8 cellular contexts compared by ENCODE assay signal in genomic region chr22:32204856-32205722, GRCh38. TPM values are rescaled to one million over a fixed set of nuclear protein-coding genes. Genes with fewer than 3 reads are reported as not detected.
DNase-seq lines count a peak whose midpoint lies in the region; ATAC-seq and TF ChIP-seq lines count a peak whose summit lies in the region.

TSS of gene RFPL2 (minus strand) at chr22:32205073. CDS start at chr22:32202451, 2,622 bp downstream.

- DNase-seq in CD14-positive monocyte (ENCODE audit: low spot score) (no peak), SW480 (ENCODE audit: low spot score) (peak; percentile 76), ecto neural progenitor cell (ENCODE audit: low spot score) (peak; percentile 85), midbrain (lab: John Stamatoyannopoulos, UW) (peak; percentile 23), NCI-H2081 treated with DMSO at 0.1 percent for 48 hours (lab: John Stamatoyannopoulos, UW) (no peak), 8988T (no peak)

- peaks cover 0 to 8% (median 2%) of the 10 kb centered on the region in 7 donors for H3K9me3 Mint-ChIP-seq in CD14-positive monocyte

- no peaks in the 10 kb centered on the region for H3K36me3 ChIP-seq in HUES6 (ENCODE audit: control insufficient read depth, insufficient read depth, low read length)

- no peak for TF ChIP-seq CTCF in CD14-positive monocyte (IDR thresholded peaks at IDR 0.05)

- no peak for ATAC-seq in GM21423 (IDR thresholded peaks at IDR 0.05; ENCODE audit: unreplicated experiment)

- peaks cover 0 to 5% of the 10 kb centered on the region in 2 donors for H3K36me3 Mint-ChIP-seq in CD14-positive monocyte

- peaks cover 50% of the 10 kb centered on the region for H3K4me1 Mint-ChIP-seq in CD14-positive monocyte

- H3K27me3 Mint-ChIP-seq in CD14-positive monocyte (ENCODE audit: low read depth in 3 of 3), result peaks cover 26 to 51% (median 44%) of the 10 kb centered on the region in 3 donors

- H3K4me1 ChIP-seq in HUES6 (ENCODE audit: control insufficient read depth, insufficient read depth, low read length), result peaks cover 13% of the 10 kb centered on the region

- no peak within 1 kb of the TSS for H3K27ac ChIP-seq in HUES6 (ENCODE audit: low read depth, low read length)

- H3K27ac Mint-ChIP-seq in CD14-positive monocyte, result no peak within 1 kb of the TSS

- H3K9ac ChIP-seq in HUES6 (ENCODE audit: low read length), result peak within 1 kb of the TSS; percentile 5

- H3K9me3 ChIP-seq in HUES6 (ENCODE audit: control insufficient read depth, insufficient read depth, low read depth, low read length), result no peaks in the 10 kb centered on the region

- peaks cover 43% of the 10 kb centered on the region for H3K27me3 ChIP-seq in HUES6 (ENCODE audit: control insufficient read depth, insufficient read depth, low read length)

- intact Hi-C loops in CD14-positive monocyte (cut with micrococcal nuclease), result loop anchor here (5.0 kb wide), 2 partner anchors 57 to 62 kb away; no protein-coding TSS in a partner anchor

- H3K4me3 ChIP-seq in HUES6 (ENCODE audit: low read depth, low read length), result peak within 1 kb of the TSS; percentile 60

- H3K4me3 Mint-ChIP-seq in CD14-positive monocyte, result peak within 1 kb of the TSS; percentile 64 to 89

RNA-seq across cellular contexts. Expression of gene RFPL2, which starts in this region (rescaled TPM):
- under 1 TPM; 0.36 to 0.94 TPM for polyA plus RNA-seq in CD14-positive monocyte

Comparison
In these comparisons a context has a peak if more than half of its experiments do, and no peak if none do; other contexts are left out.
1. DNase-seq: peak in SW480 (single experiment), ecto neural progenitor cell (single experiment) and midbrain (single experiment); none in CD14-positive monocyte (single experiment), NCI-H2081 treated with DMSO at 0.1 percent for 48 hours (single experiment) and 8988T (single experiment).